In genomic region chr19:19385131-19385899, GRCh38 we compare ENCODE assay signal across 8 cellular contexts. TPM values are rescaled to one million over a fixed set of nuclear protein-coding genes. Genes with fewer than 3 reads are reported as not detected.
DNase-seq lines count a peak whose midpoint lies in the region; ATAC-seq and TF ChIP-seq lines count a peak whose summit lies in the region.

No MANE protein-coding gene starts in this region.

- intact Hi-C loops in activated B cell treated with CpG ODN at 0.5 μM for 24 hours (cut with micrococcal nuclease) = loop anchor here (1.0 to 10.0 kb wide), 9 partner anchors 12 to 278 kb away; partner anchors contain the start of genes ATP13A1, GATAD2A, MAU2 and NDUFA13

- no peaks in the 10 kb centered on the region for H3K9me3 Mint-ChIP-seq in activated B cell treated with CpG ODN at 0.5 μM for 24 hours
- H3K9me3 Mint-ChIP-seq in immature natural killer cell = no peaks in the 10 kb centered on the region

- H3K4me3 Mint-ChIP-seq in activated B cell treated with CpG ODN at 0.5 μM for 24 hours (peak overlapping the region; percentile 87), immature natural killer cell (peak overlapping the region; percentile 86 to 92 (median 91))

- H3K27ac ChIP-seq in caudate nucleus (ENCODE audit: low read depth, low read length) = peak overlapping the region; percentile 36

- H3K27me3 Mint-ChIP-seq in activated B cell treated with CpG ODN at 0.5 μM for 24 hours (no peaks in the 10 kb centered on the region), immature natural killer cell (ENCODE audit: low read depth in 3 of 3) (peaks cover 2 to 11% (median 5%) of the 10 kb centered on the region in 3 donors)

- H3K36me3 Mint-ChIP-seq in activated B cell treated with CpG ODN at 0.5 μM for 24 hours (ENCODE audit: low read depth) (peaks cover 8% of the 10 kb centered on the region), immature natural killer cell (no peaks in the 10 kb centered on the region)

- TF ChIP-seq CTCF in AG09319 (IDR thresholded peaks at IDR 0.05; ENCODE audit: low read depth, low read length) (peak; percentile 14; the same call in 1 of the 2 replicates), activated B cell treated with CpG ODN at 0.5 μM for 24 hours (IDR thresholded peaks at IDR 0.05) (no peak)

- ATAC-seq in GM19023 (IDR thresholded peaks at IDR 0.05; ENCODE audit: unreplicated experiment) (peak; percentile 94), HG03196 (IDR thresholded peaks at IDR 0.05; ENCODE audit: unreplicated experiment) (peak; percentile 93), activated B cell treated with CpG ODN at 0.5 μM for 24 hours (ENCODE audit: low read depth) (peak; percentile 89)

- POLR2A ChIA-PET in activated B cell treated with CpG ODN at 0.5 μM for 24 hours (lab: Charles Lee) = interaction anchor here (0.5 to 1.9 kb wide), 21 partner anchors 9 to 516 kb away, joined by 3 to 29 read pairs (median 5); partner anchors contain the start of genes GATAD2A, NDUFA13 and ZNF93

- CTCF ChIA-PET in activated B cell treated with CpG ODN at 0.5 μM for 24 hours (lab: Charles Lee) = interaction anchor here (0.9 to 2.3 kb wide), 8 partner anchors 10 to 110 kb away, joined by 3 to 10 read pairs (median 4); partner anchors contain the start of gene GATAD2A

- H3K4me1 Mint-ChIP-seq in activated B cell treated with CpG ODN at 0.5 μM for 24 hours (peaks cover 43% of the 10 kb centered on the region), immature natural killer cell (peaks cover 38 to 45% of the 10 kb centered on the region in 2 donors)

- H3K27ac Mint-ChIP-seq in activated B cell treated with CpG ODN at 0.5 μM for 24 hours (peak overlapping the region; percentile 83), immature natural killer cell (peak overlapping the region; percentile 84 to 95 (median 93))

- DNase-seq in AG09319 (ENCODE audit: extremely low read depth, low read depth) = peak; percentile 99
- DNase-seq in NCI-H226 = peak; percentile 99
- DNase-seq in activated B cell treated with CpG ODN at 0.5 μM for 24 hours = peak; percentile 98
- DNase-seq in caudate nucleus (lab: John Stamatoyannopoulos, UW) = peak; percentile 94 to 100 (median 100)
- DNase-seq in immature natural killer cell = peak; percentile 100
- DNase-seq in smooth muscle cell of the brain vasculature (ENCODE audit: low read depth, low spot score) = peak; percentile 99

RNA-seq across cellular contexts. Expression of gene GATAD2A, which starts 20.2 kb away (rescaled TPM):
- total RNA-seq in activated B cell treated with CpG ODN at 0.5 μM for 24 hours = 116 and 126 TPM in 2 replicates
- 10 to 100 TPM in 2 of 3 donors, 1 to 10 TPM in 1; 8.8 to 48.5 (median 21.0) TPM for polyA plus RNA-seq in immature natural killer cell

Comparison
In these comparisons a context has a peak if more than half of its experiments do, and no peak if none do; other contexts are left out.
1. Peak in every context shown above with its lines: DNase-seq, ATAC-seq and H3K27ac ChIP-seq.